In the genomic region with DNA sequence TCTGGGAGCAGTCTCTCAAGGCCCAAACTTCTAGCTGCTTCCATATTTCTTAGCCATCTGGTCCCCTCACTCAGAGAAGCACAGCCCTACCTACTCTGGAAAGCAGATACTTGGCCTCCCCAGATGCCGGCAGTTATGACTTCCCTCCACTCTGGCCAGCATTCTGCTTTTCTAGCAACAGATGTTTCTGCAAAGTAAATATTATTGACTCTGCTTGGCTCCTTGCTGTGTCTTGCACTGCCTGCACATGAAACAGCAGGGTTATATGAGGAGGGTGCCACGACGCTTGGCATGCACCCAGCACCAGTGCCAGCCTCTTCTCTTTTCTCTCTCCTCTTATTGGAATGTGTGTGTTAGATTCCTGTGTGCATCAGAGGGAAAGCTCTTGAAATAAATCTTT, we compare ENCODE assay signal across 11 cellular contexts.
DNase-seq lines count a peak whose midpoint lies in the region; ATAC-seq and TF ChIP-seq lines count a peak whose summit lies in the region.
"Had no signal": no experiment of that assay in that cellular context is flagged by ENCODE, and none has a peak within 500 bp of the region (broad histone marks: within the 10 kb centered on the region; RNA-seq: fewer than 3 reads in every experiment).

No MANE protein-coding gene starts in this region.

- CTCF ChIA-PET in Panc1 (lab: Charles Lee), result no interaction called here

- H3K27me3 ChIP-seq in Panc1 (ENCODE audit: control insufficient read depth, insufficient read depth, low read length) (no peaks in the 10 kb centered on the region), heart left ventricle (no peaks in the 10 kb centered on the region), stomach smooth muscle (ENCODE audit: control insufficient read depth in 1 of 2, insufficient read depth in 2 of 2, low read length in 2 of 2) (no peaks in the 10 kb centered on the region), Karpas-422 (ENCODE audit: low read length) (no peaks in the 10 kb centered on the region)

- WGBS in heart left ventricle, 4 donors, result 23 to 46% (median 30%) methylated on average over 3 of the region's 3 CpGs

- DNase-seq in SHP77 (lab: John Stamatoyannopoulos, UW) (peak; percentile 18 to 31), SHP77 treated with DMSO at 0.1 percent for 48 hours (lab: John Stamatoyannopoulos, UW) (no peak), Panc1 (ENCODE audit: low read depth, low spot score) (no peak), heart left ventricle (peak in 2 of 5 donors; percentile 40 to 68), Karpas-422 (no peak)
- DNase-seq: caudate nucleus, nucleus accumbens, PC-3 had no signal

- H4K20me1 ChIP-seq in Karpas-422 (ENCODE audit: insufficient read depth, low read depth, low read length), result no peaks in the 10 kb centered on the region

- no peaks in the 10 kb centered on the region for H3K9me2 ChIP-seq in Karpas-422 (replicated peaks; ENCODE audit: insufficient read depth, low read length)

- H3K79me2 ChIP-seq in Karpas-422 (ENCODE audit: low read length), result no peaks in the 10 kb centered on the region

- TF ChIP-seq POLR2A in heart left ventricle (IDR thresholded peaks at IDR 0.05), result no peak

- TF ChIP-seq CTCF in Panc1 (IDR thresholded peaks at IDR 0.05) (no peak), heart left ventricle (IDR thresholded peaks at IDR 0.05) (no peak)

- H3K4me1 ChIP-seq in Panc1 (ENCODE audit: control insufficient read depth, insufficient read depth, low read length), result peaks cover 84% of the 10 kb centered on the region
- H3K4me1 ChIP-seq in heart left ventricle, result peaks cover 7 to 92% (median 71%) of the 10 kb centered on the region in 12 donors
- H3K4me1 ChIP-seq in stomach smooth muscle (ENCODE audit: control insufficient read depth, insufficient read depth, low read length), result peaks cover 35% of the 10 kb centered on the region
- no peaks in the 10 kb centered on the region for H3K4me1 ChIP-seq in Karpas-422 (ENCODE audit: low read length)

- POLR2A ChIA-PET in Panc1 (lab: Charles Lee), result no interaction called here

- no peak overlapping the region for H3K4me2 ChIP-seq in Karpas-422 (ENCODE audit: low read depth, low read length, poor library complexity, severe bottlenecking)

- H3K36me3 ChIP-seq in Panc1 (ENCODE audit: control insufficient read depth, insufficient read depth, low read length) (no peaks in the 10 kb centered on the region), heart left ventricle (no peaks in the 10 kb centered on the region), stomach smooth muscle (ENCODE audit: control insufficient read depth in 2 of 2, insufficient read depth in 2 of 2, low read length in 2 of 2) (no peaks in the 10 kb centered on the region), Karpas-422 (ENCODE audit: insufficient read depth, low read length) (no peaks in the 10 kb centered on the region)

- H3K27ac ChIP-seq in Panc1 (ENCODE audit: low read length) (peak overlapping the region; percentile 11; the same call in 1 of the 2 replicates), heart left ventricle (peak overlapping the region in 1 of 12 donors; percentile 7), stomach smooth muscle (ENCODE audit: low read length) (peak overlapping the region; percentile 7), Karpas-422 (ENCODE audit: low read length) (no peak overlapping the region)

- H2AFZ ChIP-seq in Karpas-422 (ENCODE audit: low read length), result no peak overlapping the region

- intact Hi-C loops in Panc1 (cut with micrococcal nuclease; ENCODE audit: unreplicated experiment), result loop anchor here (10.0 kb wide), 1 partner anchor 125 kb away; no protein-coding TSS in a partner anchor
- intact Hi-C loops in heart left ventricle (cut with DNase I), result loop anchor here in 9 of 10 donors (2.0 to 10.0 kb wide), 11 partner anchors 43 to 148 kb away; partner anchors contain the start of gene ARHGAP26 (in 5 of the 9)

- no peak overlapping the region for H3K9ac ChIP-seq in stomach smooth muscle (ENCODE audit: low read length in 2 of 2)
- H3K9ac ChIP-seq in Karpas-422 (ENCODE audit: low read length), result no peak overlapping the region

- H3K9me3 ChIP-seq in Panc1 (ENCODE audit: control insufficient read depth, insufficient read depth, low read depth, low read length) (no peaks in the 10 kb centered on the region), heart left ventricle (no peaks in the 10 kb centered on the region), stomach smooth muscle (ENCODE audit: control insufficient read depth in 2 of 2, low read length in 2 of 2) (no peaks in the 10 kb centered on the region), Karpas-422 (ENCODE audit: low read length) (no peaks in the 10 kb centered on the region)

- H3K4me3 ChIP-seq in Panc1 (ENCODE audit: low read depth in 2 of 2, low read length in 2 of 2) (no peak overlapping the region), heart left ventricle (no peak overlapping the region), stomach smooth muscle (ENCODE audit: low read length in 2 of 2) (no peak overlapping the region), Karpas-422 (ENCODE audit: low read length) (no peak overlapping the region)

- ATAC-seq in Panc1, result no peak
- ATAC-seq in heart left ventricle, result peak in 3 of 4 donors; percentile 3 to 12 (median 9)
- no peak for ATAC-seq in GM18861 (IDR thresholded peaks at IDR 0.05; ENCODE audit: unreplicated experiment)
- no peak for ATAC-seq in GM18909 (IDR thresholded peaks at IDR 0.05; ENCODE audit: poor library complexity, unreplicated experiment)
- ATAC-seq: PC-3 had no signal

- in situ Hi-C loops in Panc1 (cut with HindIII; ENCODE audit: low pct_unique_long_range_greater_than_20kb, low sequenced_read_pairs), result no loop called here

- BruUV-seq in Panc1 (replicated peaks; lab: Mats Ljungman, UMichigan), result no TSS peak

Comparison
In these comparisons a context has a peak if more than half of its experiments do, and no peak if none do; other contexts are left out.
1. DNase-seq: peak in SHP77 (2 of 2); none in SHP77 treated with DMSO at 0.1 percent for 48 hours (single experiment), Panc1 (single experiment) and Karpas-422 (single experiment).
2. ATAC-seq: peak in heart left ventricle (3 of 4); none in Panc1 (single experiment), GM18861 (single experiment) and GM18909 (single experiment).